In the genomic region with DNA sequence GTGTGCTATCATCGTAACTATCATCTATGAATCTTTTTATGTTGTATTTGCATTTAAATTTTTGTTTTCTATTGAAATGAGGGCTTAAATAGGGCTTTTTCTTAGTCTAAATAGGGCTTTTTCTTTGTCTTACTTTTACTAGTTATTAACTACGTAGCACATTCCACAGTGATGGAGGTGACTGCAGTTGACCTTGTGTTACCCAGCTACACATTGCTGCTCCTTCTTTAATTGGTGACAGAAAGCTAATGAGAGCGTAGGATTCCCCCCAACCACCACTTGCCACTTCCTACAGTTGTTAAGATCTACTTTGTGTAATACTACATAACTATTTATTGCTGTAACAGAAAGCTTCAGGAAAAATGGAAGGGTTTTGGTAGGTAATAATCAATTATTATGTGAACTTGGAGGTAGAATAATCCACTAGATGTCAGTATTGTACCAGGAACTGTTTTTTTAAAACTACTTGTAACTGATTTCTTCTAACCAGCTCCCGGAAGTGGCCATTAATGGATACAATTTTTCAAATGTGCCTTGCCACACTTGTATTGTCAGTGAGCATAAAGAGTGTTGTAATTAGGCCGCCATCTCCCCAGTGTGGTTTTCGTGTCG, we compare ENCODE assay signal across 9 cellular contexts. TPM values are rescaled to one million over a fixed set of nuclear protein-coding genes. Genes with fewer than 3 reads are reported as not detected.
DNase-seq lines count a peak whose midpoint lies in the region; ATAC-seq, FAIRE-seq and TF ChIP-seq lines count a peak whose summit lies in the region.
"Had no signal": no experiment of that assay in that cellular context is flagged by ENCODE, and none has a peak within 500 bp of the region (broad histone marks: within the 10 kb centered on the region; RNA-seq: fewer than 3 reads in every experiment).

No MANE protein-coding gene starts in this region.

- H3K23me2 ChIP-seq in H1 (ENCODE audit: low read depth, low read length): no peaks in the 10 kb centered on the region

- H4K20me1 ChIP-seq in H1 (replicated peaks in 1 of 2; ENCODE audit: control insufficient read depth in 1 of 2, insufficient read depth in 2 of 2, low read length in 2 of 2): peaks cover 0 to 3% of the 10 kb centered on the region in 2 experiments
- no peaks in the 10 kb centered on the region for H4K20me1 ChIP-seq in neural cell (ENCODE audit: insufficient read depth)

- no peak overlapping the region for H3K56ac ChIP-seq in H1 (replicated peaks; ENCODE audit: insufficient read length, low read depth, low read length)

- H3K9me2 ChIP-seq in neural cell (ENCODE audit: insufficient read depth, low read length): no peaks in the 10 kb centered on the region

- POLR2A ChIA-PET in H1 (lab: Charles Lee; ENCODE audit: partially characterized antibody): interaction anchor here (0.8 to 1.2 kb wide), 2 partner anchors 11 to 17 kb away, joined by 3 read pairs; no protein-coding TSS in a partner anchor

- no peak overlapping the region for H4K8ac ChIP-seq in H1 (ENCODE audit: extremely low read depth, insufficient read depth, low read length)

- H3K14ac ChIP-seq in H1 (ENCODE audit: insufficient read length): no peak overlapping the region

- H2BK12ac ChIP-seq in H1 (ENCODE audit: low read depth, low read length): no peak overlapping the region

- TF ChIP-seq RAD21 in H1 (IDR thresholded peaks at IDR 0.05 in 1 of 2, conservative IDR thresholded peaks at IDR 0.05 in 1 of 2; ENCODE audit: low read depth in 2 of 2, low read length in 2 of 2) (peak; percentile 27 to 37; a peak in 3 of 4 replicates), neural cell (conservative IDR thresholded peaks at IDR 0.05) (peak; percentile 90)

- H3K79me2 ChIP-seq in H1 (ENCODE audit: control insufficient read depth in 1 of 2, insufficient read depth in 2 of 2, low read length in 2 of 2) (peaks cover 0 to 2% of the 10 kb centered on the region in 2 experiments; a peak in 2 of 4 replicates), neural cell (replicated peaks; ENCODE audit: insufficient read depth, low read length) (no peaks in the 10 kb centered on the region)

- H3K9me3 ChIP-seq in H1 (ENCODE audit: insufficient read depth in 2 of 2, low read depth in 1 of 2, low read length in 1 of 2) (no peaks in the 10 kb centered on the region), neural cell (ENCODE audit: low read length) (no peaks in the 10 kb centered on the region)
- H3K9me3 ChIP-seq: BLaER1 treated with 17β-estradiol and CSF1 and Interleukin-3, amounts not matched to agents 10 nM and 100 nM had no signal

- no peak overlapping the region for H3K23ac ChIP-seq in H1 (ENCODE audit: insufficient read length)

- H3K9ac ChIP-seq in H1 (replicated peaks in 1 of 4; ENCODE audit: extremely low read depth in 1 of 4, low read depth in 3 of 4, low read length in 3 of 4) (no peak overlapping the region), neural cell (ENCODE audit: low read length) (no peak overlapping the region)
- H3K9ac ChIP-seq: BLaER1 treated with 17β-estradiol and CSF1 and Interleukin-3, amounts not matched to agents 10 nM and 100 nM had no signal

- H3K27ac ChIP-seq in H1 (ENCODE audit: low read depth, low read length) (no peak overlapping the region), neural cell (ENCODE audit: low read length) (no peak overlapping the region)
- H3K27ac ChIP-seq: BLaER1 treated with 17β-estradiol and CSF1 and Interleukin-3, amounts not matched to agents 10 nM and 100 nM had no signal

- no peak for TF ChIP-seq POLR2A in H1 (IDR thresholded peaks at IDR 0.05; ENCODE audit: control extremely low read depth in 1 of 2, low read depth in 2 of 2, low read length in 2 of 2)

- H3K4me1 ChIP-seq in H1 (replicated peaks in 1 of 4; ENCODE audit: control insufficient read depth in 3 of 4, insufficient read depth in 4 of 4, low read length in 3 of 4): no peaks in the 10 kb centered on the region

- H3K36me3 ChIP-seq in H1 (ENCODE audit: control insufficient read depth in 2 of 4, insufficient read depth in 4 of 4, low read length in 3 of 4): peaks cover 11 to 73% (median 29%) of the 10 kb centered on the region in 4 experiments
- peaks cover 10% of the 10 kb centered on the region for H3K36me3 ChIP-seq in neural cell (ENCODE audit: insufficient read depth, low read length)

- H4K5ac ChIP-seq in H1 (ENCODE audit: insufficient read length, low read depth, low read length): no peak overlapping the region

- ATAC-seq in HG03378 (IDR thresholded peaks at IDR 0.05; ENCODE audit: unreplicated experiment): peak; percentile 70

- H3K4me3 ChIP-seq in H1 (ENCODE audit: extremely low read depth in 1 of 4, insufficient read depth in 2 of 4, low read depth in 3 of 4, low read length in 4 of 4) (no peak overlapping the region), neural cell (ENCODE audit: low read length) (no peak overlapping the region)
- H3K4me3 ChIP-seq: BLaER1 treated with 17β-estradiol and CSF1 and Interleukin-3, amounts not matched to agents 10 nM and 100 nM had no signal

- no peak overlapping the region for H2AK5ac ChIP-seq in H1 (ENCODE audit: low read depth, low read length)

- no peak overlapping the region for H2BK15ac ChIP-seq in H1 (ENCODE audit: low read length)

- H2BK5ac ChIP-seq in H1 (ENCODE audit: low read depth, low read length): no peak overlapping the region

- no peak overlapping the region for H2AFZ ChIP-seq in H1 (ENCODE audit: low read length)
- H2AFZ ChIP-seq in neural cell (ENCODE audit: low read depth, low read length): no peak overlapping the region

- H2BK20ac ChIP-seq in H1 (ENCODE audit: low read length): no peak overlapping the region

- H3K18ac ChIP-seq in H1 (ENCODE audit: extremely low read depth, low read length): no peak overlapping the region

- no peak overlapping the region for H3K4me2 ChIP-seq in H1 (ENCODE audit: insufficient read depth in 1 of 2, low read depth in 2 of 2, low read length in 2 of 2)
- H3K4me2 ChIP-seq in neural cell (ENCODE audit: low read length): no peak overlapping the region
- H3K4me2 ChIP-seq: BLaER1 treated with 17β-estradiol and CSF1 and Interleukin-3, amounts not matched to agents 10 nM and 100 nM had no signal

- no peaks in the 10 kb centered on the region for H3K79me1 ChIP-seq in H1 (ENCODE audit: low read depth, low read length)

- CTCF ChIA-PET in H1 (lab: Charles Lee; ENCODE audit: partially characterized antibody): interaction anchor here (0.6 to 2.9 kb wide), 19 partner anchors 10 to 1626 kb away, joined by 3 to 25 read pairs (median 3); a partner anchor contains a TSS

- DNase-seq in SHP77 (lab: John Stamatoyannopoulos, UW) (peak; percentile 13 to 17), SHP77 treated with DMSO at 0.1 percent for 48 hours (lab: John Stamatoyannopoulos, UW) (no peak), NCI-H774 (lab: John Stamatoyannopoulos, UW) (peak; percentile 56), H1 (ENCODE audit: low read depth in 1 of 2, low spot score in 2 of 2) (no peak), GF-D8 (lab: John Stamatoyannopoulos, UW) (no peak), D341Med (ENCODE audit: low spot score) (no peak)

- TF ChIP-seq EP300 in H1 (IDR thresholded peaks at IDR 0.05; ENCODE audit: borderline replicate concordance in 1 of 2, low read depth in 2 of 2, low read length in 2 of 2) (no peak), neural cell (conservative IDR thresholded peaks at IDR 0.05; ENCODE audit: poor library complexity, severe bottlenecking) (no peak)

- H4K91ac ChIP-seq in H1 (replicated peaks; ENCODE audit: insufficient read length, low read length): no peak overlapping the region

- FAIRE-seq in H1 (lab: Jason Lieb, UNC): no peak

- H2BK120ac ChIP-seq in H1 (replicated peaks; ENCODE audit: low read depth, low read length): no peak overlapping the region

- H3K27me3 ChIP-seq in H1 (replicated peaks in 1 of 4; ENCODE audit: control insufficient read depth in 3 of 4, extremely low read depth in 1 of 4, insufficient read depth in 3 of 4, low read length in 3 of 4): no peaks in the 10 kb centered on the region
- no peaks in the 10 kb centered on the region for H3K27me3 ChIP-seq in neural cell (ENCODE audit: insufficient read depth, low read depth, low read length)
- H3K27me3 ChIP-seq: BLaER1 treated with 17β-estradiol and CSF1 and Interleukin-3, amounts not matched to agents 10 nM and 100 nM had no signal

- H3F3A ChIP-seq in neural cell (ENCODE audit: insufficient read depth, low read length, poor library complexity, severe bottlenecking): no peaks in the 10 kb centered on the region

- TF ChIP-seq CTCF in H1 (IDR thresholded peaks at IDR 0.05; ENCODE audit: control extremely low read depth in 1 of 3, insufficient read depth in 1 of 3, low read depth in 1 of 3, low read length in 3 of 3) (peak in 1 of 3 experiments; percentile 20; a peak in 2 of 4 replicates), neural cell (IDR thresholded peaks at IDR 0.05; ENCODE audit: poor library complexity, severe bottlenecking) (peak; percentile 85)

- no peak overlapping the region for H3K4ac ChIP-seq in H1 (replicated peaks; ENCODE audit: insufficient read length, low read depth, low read length)

- WGBS in H1 (ENCODE audit: extremely low coverage in 1 of 2, insufficient coverage in 1 of 2, insufficient read length in 1 of 2, insufficient replicate concordance in 2 of 2, low coverage in 1 of 2, low lambda C conversion rate in 2 of 2, missing lambda C conversion rate in 1 of 2), 2 experiments: 92% methylated on average over 7 of the region's 7 CpGs; no CpG with 5 or more reads in 1 of the 2 experiments

RNA-seq across cellular contexts. Expression of a gene that starts 18.0 kb away (rescaled TPM):
- total RNA-seq in H1 (2021; fragmentation: NEBNext Ultra II Directional; extraction: Animal tissue kit (Norgen Biotek cat#: 25700)): 51.4 and 53.8 TPM in 2 replicates
- polyA plus RNA-seq in H1 (2011; rRNA removed): 33.1 and 36.4 TPM in 2 replicates
- 43.5 TPM for polyA plus RNA-seq in H1 (2011; cell fraction: cytosol; rRNA removed)
- 49.9 TPM for polyA plus RNA-seq in H1 (2011; cell fraction: nucleus; rRNA removed)
- polyA plus RNA-seq in H1 (2012, experiment 1 of 2): 26.4 to 42.6 TPM (median 35.5 TPM) in 4 replicates
- polyA plus RNA-seq in H1 (2012, experiment 2 of 2): 5.1 TPM
- polyA plus RNA-seq in H1 (2013, experiment 1 of 2): 48.2 TPM
- 45.7 TPM for polyA plus RNA-seq in H1 (2013, experiment 2 of 2)
- 109 and 115 TPM in 2 replicates for polyA minus RNA-seq in H1 (2011; rRNA and poly(A)+ RNA removed)
- 43.9 TPM for polyA minus RNA-seq in H1 (2011; cell fraction: cytosol; rRNA and poly(A)+ RNA removed)
- 122 TPM for polyA minus RNA-seq in H1 (2011; cell fraction: nucleus; rRNA and poly(A)+ RNA removed)
- 34.1 and 36.1 TPM in 2 replicates for polyA plus RNA-seq in neural cell
- 48.5 and 74.0 TPM in 2 replicates for polyA minus RNA-seq in neural cell

RNA-seq across cellular contexts. Expression of a gene that starts 18.1 kb away (rescaled TPM):
- 7.6 and 8.7 TPM in 2 replicates for total RNA-seq in H1 (2021; fragmentation: NEBNext Ultra II Directional; extraction: Animal tissue kit (Norgen Biotek cat#: 25700))
- polyA plus RNA-seq in H1 (2011; rRNA removed) (3.2 and 5.6 TPM in 2 replicates), neural cell (21.6 and 27.8 TPM in 2 replicates)
- polyA plus RNA-seq in H1 (2011; cell fraction: cytosol; rRNA removed): 5.6 TPM
- polyA plus RNA-seq in H1 (2011; cell fraction: nucleus; rRNA removed): 3.0 TPM
- polyA plus RNA-seq in H1 (2012, experiment 1 of 2): 6.8 to 12.1 TPM (median 7.5 TPM) in 4 replicates
- 1.2 TPM for polyA plus RNA-seq in H1 (2012, experiment 2 of 2)
- 6.1 TPM for polyA plus RNA-seq in H1 (2013, experiment 1 of 2)
- 5.4 TPM for polyA plus RNA-seq in H1 (2013, experiment 2 of 2)
- polyA minus RNA-seq in H1 (2011; rRNA and poly(A)+ RNA removed): 4.3 and 6.1 TPM in 2 replicates
- 4.0 TPM for polyA minus RNA-seq in H1 (2011; cell fraction: cytosol; rRNA and poly(A)+ RNA removed)
- polyA minus RNA-seq in H1 (2011; cell fraction: nucleus; rRNA and poly(A)+ RNA removed): 6.1 TPM
- polyA minus RNA-seq in neural cell: 27.3 and 27.8 TPM in 2 replicates

RNA-seq across cellular contexts. Expression of a gene that starts 36.0 kb away (rescaled TPM):
- total RNA-seq in H1 (2021; fragmentation: NEBNext Ultra II Directional; extraction: Animal tissue kit (Norgen Biotek cat#: 25700)): 0.39 and 0.40 TPM in 2 replicates
- polyA plus RNA-seq in H1 (2011; rRNA removed) (0.82 and 0.92 TPM in 2 replicates), neural cell (0.45 and 2.1 TPM in 2 replicates)
- polyA plus RNA-seq in H1 (2011; cell fraction: cytosol; rRNA removed): 0.72 TPM
- polyA plus RNA-seq in H1 (2011; cell fraction: nucleus; rRNA removed): 0.93 TPM
- 0.51 to 1.0 TPM (median 0.80 TPM) in 4 replicates for polyA plus RNA-seq in H1 (2012, experiment 1 of 2)
- 0.34 TPM for polyA plus RNA-seq in H1 (2012, experiment 2 of 2)
- polyA plus RNA-seq in H1 (2013, experiment 1 of 2): 0.61 TPM
- polyA plus RNA-seq in H1 (2013, experiment 2 of 2): 0.75 TPM
- polyA minus RNA-seq in H1 (2011; rRNA and poly(A)+ RNA removed): 0.09 TPM in 1 of 2 replicates, not detected in the other
- not detected for polyA minus RNA-seq in H1 (2011; cell fraction: cytosol; rRNA and poly(A)+ RNA removed)
- 0.70 TPM for polyA minus RNA-seq in H1 (2011; cell fraction: nucleus; rRNA and poly(A)+ RNA removed)
- polyA minus RNA-seq in neural cell: 0.73 and 0.93 TPM in 2 replicates

Comparison
In these comparisons a context has a peak if more than half of its experiments do, and no peak if none do; other contexts are left out.
1. DNase-seq: peak in SHP77 (2 of 2) and NCI-H774 (single experiment); none in SHP77 treated with DMSO at 0.1 percent for 48 hours (single experiment), H1 (0 of 2), GF-D8 (single experiment) and D341Med (single experiment).